Comparison of ENCODE assay signal across 17 cellular contexts in the genomic region with DNA sequence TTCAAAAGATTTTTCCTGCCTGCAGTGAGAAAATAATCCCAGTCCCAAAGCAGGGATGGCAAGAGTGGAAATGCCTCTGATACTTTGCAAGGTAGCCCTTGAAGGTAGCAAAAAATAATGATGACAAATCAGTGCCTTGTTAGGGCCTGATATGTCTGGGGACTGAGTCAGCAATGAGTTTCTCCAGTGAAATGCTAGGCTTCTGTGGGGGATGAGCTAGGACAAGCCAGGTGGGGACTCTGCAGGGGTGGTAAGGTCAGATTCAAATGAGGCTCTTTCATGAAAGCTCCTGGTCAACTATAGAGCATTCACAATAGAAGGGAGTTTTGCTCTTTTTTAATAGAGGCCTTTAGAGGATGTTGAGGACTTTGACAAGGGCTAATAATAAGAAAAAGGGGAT.
DNase-seq lines count a peak whose midpoint lies in the region; ATAC-seq, FAIRE-seq and TF ChIP-seq lines count a peak whose summit lies in the region.
"Had no signal": no experiment of that assay in that cellular context is flagged by ENCODE, and none has a peak within 500 bp of the region (broad histone marks: within the 10 kb centered on the region; RNA-seq: fewer than 3 reads in every experiment).

No MANE protein-coding gene starts in this region.

- ATAC-seq in HCT116: no peak
- peak; percentile 66 for ATAC-seq in RWPE2 (ENCODE audit: low read depth)
- no peak for ATAC-seq in HG03139 (IDR thresholded peaks at IDR 0.05; ENCODE audit: unreplicated experiment)
- ATAC-seq: activated naive CD8-positive, alpha-beta T cell treated with anti-CD3 and anti-CD28 coated beads, Interleukin-2, amount 50 U/mL, for 24 hours; left cardiac atrium had no signal

- H3K9ac ChIP-seq in HCT116 (ENCODE audit: low read length) (no peak overlapping the region), keratinocyte (ENCODE audit: control insufficient read depth, extremely low read depth, insufficient read depth, low read length) (no peak overlapping the region)

- H4K20me1 ChIP-seq in HCT116 (ENCODE audit: insufficient read depth) (no peaks in the 10 kb centered on the region), keratinocyte (ENCODE audit: control insufficient read depth, extremely low read depth, insufficient read depth, low read length) (no peaks in the 10 kb centered on the region)

- H3K27ac ChIP-seq in HCT116 (ENCODE audit: low read depth, low read length) (no peak overlapping the region), RWPE2 (ENCODE audit: poor library complexity, severe bottlenecking) (peak overlapping the region; percentile 90), keratinocyte (ENCODE audit: control insufficient read depth, insufficient read depth, low read length) (peak overlapping the region; percentile 13)
- H3K27ac ChIP-seq: C4-2B, psoas muscle, vagina had no signal

- H3K9me3 ChIP-seq in HCT116 (ENCODE audit: control insufficient read depth in 1 of 2, insufficient read depth in 1 of 2, low read depth in 1 of 2, low read length in 2 of 2): no peaks in the 10 kb centered on the region
- H3K9me3 ChIP-seq in RWPE2 (ENCODE audit: severe bottlenecking): no peaks in the 10 kb centered on the region
- H3K9me3 ChIP-seq in keratinocyte (ENCODE audit: control insufficient read depth, low read depth, low read length): no peaks in the 10 kb centered on the region
- H3K9me3 ChIP-seq: psoas muscle, vagina had no signal

- peak; percentile 70 for DNase-seq in Daoy (ENCODE audit: low read depth)
- no peak for DNase-seq in HCT116 (ENCODE audit: low read depth, low spot score)
- DNase-seq in RWPE2 (ENCODE audit: low spot score): no peak
- DNase-seq in keratinocyte (ENCODE audit: low read depth, low spot score): peak; percentile 46
- DNase-seq in effector CD8-positive, alpha-beta T cell (lab: John Stamatoyannopoulos, UW): no peak
- DNase-seq in GM10266 (ENCODE audit: extremely low spot score): no peak
- DNase-seq: activated naive CD8-positive, alpha-beta T cell treated with anti-CD3 and anti-CD28 coated beads, Interleukin-2, amount 50 U/mL, for 24 hours; cerebellar nuclear complex; glutamatergic neuron; left cardiac atrium; NCI-H2029; NCI-H526; psoas muscle had no signal

- H3K4me3 ChIP-seq in HCT116 (replicated peaks in 1 of 2; ENCODE audit: low read depth in 1 of 2, low read length in 2 of 2): no peak overlapping the region
- H3K4me3 ChIP-seq in RWPE2 (ENCODE audit: severe bottlenecking): no peak overlapping the region
- H3K4me3 ChIP-seq in keratinocyte (ENCODE audit: control insufficient read depth in 2 of 3, extremely low read depth in 1 of 3, insufficient read depth in 2 of 3, low read depth in 1 of 3, low read length in 3 of 3): no peak overlapping the region
- H3K4me3 ChIP-seq: psoas muscle, vagina had no signal

- intact Hi-C loops in HCT116 (cut with micrococcal nuclease): no loop called here

- no peaks in the 10 kb centered on the region for H3K9me1 ChIP-seq in keratinocyte (ENCODE audit: control insufficient read depth, extremely low read depth, insufficient read depth, low read length)

- no TSS peak for BruUV-seq in HCT116 (replicated peaks; lab: Mats Ljungman, UMichigan)

- H3K4me2 ChIP-seq in HCT116 (ENCODE audit: low read length): 0 out of 2 replicates have a peak overlapping the region, but pooled peaks have one; percentile 19
- peak overlapping the region; percentile 8 for H3K4me2 ChIP-seq in keratinocyte (ENCODE audit: control insufficient read depth, extremely low read depth, insufficient read depth, low read depth, low read length)

- no peak for FAIRE-seq in keratinocyte (lab: Jason Lieb, UNC)
- FAIRE-seq: GM12891 had no signal

- TF ChIP-seq RAD21 in HCT116 (IDR thresholded peaks at IDR 0.05; ENCODE audit: low read depth): no peak

- dilution Hi-C loops in keratinocyte (cut with MboI; ENCODE audit: extremely low pct_ligation_motif_present, low sequenced_read_pairs): no loop called here

- no peaks in the 10 kb centered on the region for H3K36me3 ChIP-seq in HCT116 (ENCODE audit: control insufficient read depth in 1 of 2, insufficient read depth in 2 of 2, low read length in 2 of 2)
- H3K36me3 ChIP-seq in RWPE2 (ENCODE audit: low read depth): no peaks in the 10 kb centered on the region
- H3K36me3 ChIP-seq in keratinocyte (ENCODE audit: control insufficient read depth in 2 of 2, extremely low read depth in 1 of 2, insufficient read depth in 2 of 2, low read length in 2 of 2): no peaks in the 10 kb centered on the region
- H3K36me3 ChIP-seq: vagina had no signal

- H3K4me1 ChIP-seq in HCT116 (ENCODE audit: control insufficient read depth in 1 of 2, insufficient read depth in 2 of 2, low read length in 2 of 2) (peaks cover 12 to 47% of the 10 kb centered on the region in 2 experiments), RWPE2 (ENCODE audit: insufficient read depth, poor library complexity, severe bottlenecking) (peaks cover 40% of the 10 kb centered on the region), keratinocyte (ENCODE audit: control insufficient read depth, extremely low read depth, insufficient read depth, low read length) (peaks cover 39% of the 10 kb centered on the region)

- TF ChIP-seq CTCF in HCT116 (IDR thresholded peaks at IDR 0.05 in 2 of 3, conservative IDR thresholded peaks at IDR 0.05 in 1 of 3; ENCODE audit: borderline replicate concordance in 1 of 3, insufficient read depth in 1 of 3, low read depth in 2 of 3, low read length in 2 of 3) (no peak), RWPE2 (IDR thresholded peaks at IDR 0.05; ENCODE audit: poor library complexity, severe bottlenecking) (no peak), keratinocyte (optimal IDR thresholded peaks at IDR 0.05 in 1 of 3, IDR thresholded peaks at IDR 0.05 in 1 of 3, conservative IDR thresholded peaks at IDR 0.05 in 1 of 3; ENCODE audit: extremely low read depth in 1 of 3, insufficient read depth in 2 of 3, low read length in 3 of 3) (no peak), GM10266 (IDR thresholded peaks at IDR 0.05; ENCODE audit: control insufficient read depth, insufficient read depth, low read depth, missing control alignments) (no peak)

- CTCF ChIA-PET in HCT116 (lab: Charles Lee): interaction anchor here (2.3 kb wide), 1 partner anchor 13 kb away, joined by 11 read pairs; no protein-coding TSS in a partner anchor

- H3K27me3 ChIP-seq in HCT116 (ENCODE audit: insufficient read depth, low read length) (no peaks in the 10 kb centered on the region), RWPE2 (ENCODE audit: insufficient read depth, poor library complexity, severe bottlenecking) (no peaks in the 10 kb centered on the region), keratinocyte (ENCODE audit: control insufficient read depth, extremely low read depth, insufficient read depth, low read length) (no peaks in the 10 kb centered on the region)
- H3K27me3 ChIP-seq: vagina had no signal

- no peaks in the 10 kb centered on the region for H3K9me2 ChIP-seq in HCT116 (ENCODE audit: insufficient read depth)

- H3K79me2 ChIP-seq in HCT116 (ENCODE audit: insufficient read depth, low read length) (no peaks in the 10 kb centered on the region), keratinocyte (ENCODE audit: control insufficient read depth, insufficient read depth, low read length) (no peaks in the 10 kb centered on the region)

- no peak for TF ChIP-seq POLR2A in HCT116 (IDR thresholded peaks at IDR 0.05; ENCODE audit: borderline replicate concordance, extremely low read depth, insufficient read depth, insufficient read length)

- RAD21 ChIA-PET in HCT116 (lab: Charles Lee; ENCODE audit: low non-redundant PET in 1 of 2, low total read pairs in 2 of 2, uncharacterized antibody in 2 of 2, unreplicated experiment in 2 of 2): no interaction called here

- H2AFZ ChIP-seq in HCT116 (ENCODE audit: low read depth, low read length, poor library complexity, severe bottlenecking): no peak overlapping the region
- H2AFZ ChIP-seq in keratinocyte (ENCODE audit: control insufficient read depth, low read length): no peak overlapping the region

- POLR2A ChIA-PET in HCT116 (lab: Charles Lee): no interaction called here

TF ChIP-seq in HCT116, 20 proteins besides CTCF, POLR2A, EP300 and RAD21:
- TF ChIP-seq ATF3 (IDR thresholded peaks at IDR 0.05): no peak
- no peak for TF ChIP-seq ZBTB33 (IDR thresholded peaks at IDR 0.05; ENCODE audit: extremely low read depth, insufficient replicate concordance, low read length)
- no peak for TF ChIP-seq SP1 (IDR thresholded peaks at IDR 0.05; ENCODE audit: low read depth)
- TF ChIP-seq CBX3 (IDR thresholded peaks at IDR 0.05; ENCODE audit: low read depth): no peak
- no peak for TF ChIP-seq FOSL1 (IDR thresholded peaks at IDR 0.05; ENCODE audit: low read depth)
- TF ChIP-seq EZH2 (IDR thresholded peaks at IDR 0.05): no peak
- no peak for TF ChIP-seq YY1 (IDR thresholded peaks at IDR 0.05; ENCODE audit: extremely low read depth, insufficient replicate concordance, low read depth, low read length)
- TF ChIP-seq CEBPB (IDR thresholded peaks at IDR 0.05; ENCODE audit: low read depth): no peak
- TF ChIP-seq EZH2phosphoT487 (IDR thresholded peaks at IDR 0.05; ENCODE audit: borderline replicate concordance): no peak
- TF ChIP-seq POLR2AphosphoS5 (IDR thresholded peaks at IDR 0.05; ENCODE audit: low read depth, low read length): no peak
- TF ChIP-seq SIN3A (IDR thresholded peaks at IDR 0.05; ENCODE audit: low read depth): no peak

Comparison
In these comparisons a context has a peak if more than half of its experiments do, and no peak if none do; other contexts are left out.
1. DNase-seq: peak in Daoy (single experiment) and keratinocyte (single experiment); none in HCT116 (single experiment), RWPE2 (single experiment), effector CD8-positive, alpha-beta T cell (single experiment) and GM10266 (single experiment).